13 cellular contexts compared by ENCODE assay signal in the genomic region with DNA sequence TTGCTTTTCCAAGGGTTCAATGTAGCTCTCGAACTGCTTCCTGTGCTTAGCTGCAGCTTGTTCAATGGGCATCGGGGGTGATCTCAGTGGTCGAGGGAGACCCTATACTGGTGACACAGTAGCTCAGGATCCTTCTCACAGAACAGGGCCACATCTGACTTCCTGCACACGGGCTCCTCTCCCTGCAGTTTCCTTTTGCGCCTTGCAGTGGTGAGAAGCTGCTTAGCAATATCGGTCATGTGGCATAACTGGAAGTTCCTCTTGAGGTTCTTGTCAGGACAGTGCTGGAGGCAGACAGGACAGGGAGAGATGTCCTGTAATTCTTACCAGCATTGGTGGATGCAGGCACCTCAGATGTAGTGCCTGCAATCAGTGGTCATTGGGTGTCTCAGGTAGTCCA.
A peak's percentile ranks its signal among the peaks of the same experiment; 100 is the strongest.
DNase-seq lines count a peak whose midpoint lies in the region; ATAC-seq and TF ChIP-seq lines count a peak whose summit lies in the region.
"Had no signal": no experiment of that assay in that cellular context is flagged by ENCODE, and none has a peak within 500 bp of the region (broad histone marks: within the 10 kb centered on the region; RNA-seq: fewer than 3 reads in every experiment).

No MANE protein-coding gene starts in this region.

- intact Hi-C loops in CD4-positive, alpha-beta memory T cell (cut with micrococcal nuclease), result no loop called here

- H3K36me3 ChIP-seq in CD4-positive, alpha-beta memory T cell (ENCODE audit: insufficient read depth, low read length), result no peaks in the 10 kb centered on the region
- H3K36me3 ChIP-seq: BLaER1, SJSA1 had no signal

- no peak overlapping the region for H3K4me3 Mint-ChIP-seq in CD4-positive, alpha-beta memory T cell

- CTCF ChIA-PET in CD4-positive, alpha-beta memory T cell (lab: Charles Lee; ENCODE audit: partially characterized antibody), result no interaction called here

- no peaks in the 10 kb centered on the region for H3K4me1 ChIP-seq in CD4-positive, alpha-beta memory T cell (ENCODE audit: insufficient read depth, low read length)
- H3K4me1 ChIP-seq: BLaER1, SJSA1 had no signal

- peaks cover 0 to 5% (median 0%) of the 10 kb centered on the region in 8 donors for H3K9me3 Mint-ChIP-seq in CD4-positive, alpha-beta memory T cell

- no peaks in the 10 kb centered on the region for H3K9me3 ChIP-seq in CD4-positive, alpha-beta memory T cell (ENCODE audit: control insufficient read depth in 1 of 2, low read length in 2 of 2)
- H3K9me3 ChIP-seq: BLaER1, SJSA1 had no signal

- POLR2A ChIA-PET in CD4-positive, alpha-beta memory T cell (lab: Charles Lee; ENCODE audit: partially characterized antibody), result no interaction called here

- H3K27ac Mint-ChIP-seq in CD4-positive, alpha-beta memory T cell, result no peak overlapping the region

- peak; percentile 46 for ATAC-seq in GM21360 (IDR thresholded peaks at IDR 0.05; ENCODE audit: unreplicated experiment)
- ATAC-seq in HG03064 (IDR thresholded peaks at IDR 0.05; ENCODE audit: low read depth, unreplicated experiment), result peak; percentile 71
- ATAC-seq: stimulated activated naive CD8-positive, alpha-beta T cell treated with anti-CD3 and anti-CD28 coated beads, Interleukin-15, Interleukin-2, amounts not matched to agents 100 U/mL and 50 U/mL, for 24 hours had no signal

- H3K36me3 Mint-ChIP-seq in CD4-positive, alpha-beta memory T cell, result no peaks in the 10 kb centered on the region

- TF ChIP-seq CTCF in GM12865 (IDR thresholded peaks at IDR 0.05; ENCODE audit: insufficient read depth, low read depth, low read length, missing control alignments), result peak; percentile 11

- H3K27me3 ChIP-seq in CD4-positive, alpha-beta memory T cell (ENCODE audit: insufficient read depth, low read length), result no peaks in the 10 kb centered on the region
- H3K27me3 ChIP-seq: BLaER1, SJSA1 had no signal

- H3K4me1 Mint-ChIP-seq in CD4-positive, alpha-beta memory T cell, result peaks cover 0 to 4% (median 0%) of the 10 kb centered on the region in 4 donors

- no peak overlapping the region for H3K4me3 ChIP-seq in GM12865 (ENCODE audit: low read depth, low read length)
- no peak overlapping the region for H3K4me3 ChIP-seq in CD4-positive, alpha-beta memory T cell (ENCODE audit: low read length in 2 of 2)
- H3K4me3 ChIP-seq: BLaER1, SJSA1 had no signal

- H3K27me3 Mint-ChIP-seq in CD4-positive, alpha-beta memory T cell, result peaks cover 0 to 2% of the 10 kb centered on the region in 2 donors

- DNase-seq in GM12865 (ENCODE audit: low read depth) (peak; percentile 73), NOMO-1 treated with dmso at 0.1 percent for 144 hours (lab: John Stamatoyannopoulos, UW; ENCODE audit: unreplicated experiment) (peak; percentile 85), cortex of kidney (lab: John Stamatoyannopoulos, UW) (no peak), hypothalamus (lab: John Stamatoyannopoulos, UW) (no peak)
- DNase-seq in CD4-positive, alpha-beta memory T cell, result no peak
- DNase-seq in activated T-cell treated with anti-CD3 and anti-CD28 coated beads, Interleukin-2, amount 50 U/mL, for 1 hour, result no peak
- DNase-seq: central memory CD4-positive, alpha-beta T cell; NCI-H1436; stimulated activated naive CD8-positive, alpha-beta T cell treated with anti-CD3 and anti-CD28 coated beads, Interleukin-15, Interleukin-2, amounts not matched to agents 100 U/mL and 50 U/mL, for 24 hours had no signal

- no peak overlapping the region for H3K27ac ChIP-seq in CD4-positive, alpha-beta memory T cell (ENCODE audit: low read depth, low read length)
- H3K27ac ChIP-seq: BLaER1, SJSA1 had no signal

Comparison
In these comparisons a context has a peak if more than half of its experiments do, and no peak if none do; other contexts are left out.
1. DNase-seq: peak in GM12865 (single experiment) and NOMO-1 treated with dmso at 0.1 percent for 144 hours (single experiment); none in CD4-positive, alpha-beta memory T cell (0 of 5), cortex of kidney (single experiment), activated T-cell treated with anti-CD3 and anti-CD28 coated beads, Interleukin-2, amount 50 U/mL, for 1 hour (single experiment) and hypothalamus (0 of 51).